In the genomic region with DNA sequence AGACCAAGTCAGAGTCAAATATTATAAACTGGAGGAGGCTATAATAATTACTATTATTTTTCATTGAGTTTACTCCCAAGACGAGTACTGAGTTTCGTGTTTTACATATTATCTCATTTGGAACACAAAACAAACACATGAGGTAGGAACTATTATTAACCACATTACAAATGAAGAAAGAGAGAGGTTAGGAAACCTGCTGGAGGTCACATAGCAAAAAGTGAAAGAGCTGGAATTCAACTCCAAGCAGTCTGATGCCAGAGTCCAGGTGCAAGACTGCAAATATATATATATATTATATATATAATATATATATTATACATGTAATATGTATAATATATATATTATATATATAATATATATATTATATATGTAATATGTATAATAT, we compare ENCODE assay signal across 29 cellular contexts.
"Had no signal": no experiment of that assay in that cellular context is flagged by ENCODE, and none has a peak within 500 bp of the region (broad histone marks: within the 10 kb centered on the region; RNA-seq: fewer than 3 reads in every experiment).

No MANE protein-coding gene starts in this region.

- H3K27ac ChIP-seq: foreskin keratinocyte, lower lobe of right lung, ovary, skin epidermis had no signal

- H3K36me3 Mint-ChIP-seq: activated CD4-positive, alpha-beta memory T cell treated with anti-CD3 and anti-CD28 coated beads for 36 hours had no signal

- H3K27me3 ChIP-seq: esophagus muscularis mucosa, foreskin keratinocyte, ovary, tibial nerve had no signal

- H3K4me3 Mint-ChIP-seq: activated CD4-positive, alpha-beta memory T cell treated with anti-CD3 and anti-CD28 coated beads for 36 hours; activated CD4-positive, alpha-beta T cell treated with anti-CD3 and anti-CD28 coated beads, Interleukin-2, amount 10 ng/mL, durations not matched to agents 24 days and 14 days; activated naive CD4-positive, alpha-beta T cell treated with anti-CD3 and anti-CD28 coated beads, Interleukin-2, amount 10 ng/mL, durations not matched to agents 7 days and 5 days; activated naive CD8-positive, alpha-beta T cell treated with anti-CD3 and anti-CD28 coated beads, Interleukin-2, amount 10 ng/mL, durations not matched to agents 7 days and 5 days; activated T-helper 1 cell treated with anti-CD3 and anti-CD28 coated beads, Interleukin-12 subunit alpha, Interleukin-12 subunit beta, Interleukin-2, Interleukin-4 antibody, amounts not matched to agents 30 ng/mL and 10 ng/mL and 1 ng/mL, durations not matched to agents 14 hours and 24 hours and 36 hours; central memory CD8-positive, alpha-beta T cell; nephron; stimulated activated naive CD8-positive, alpha-beta T cell treated with anti-CD3 and anti-CD28 coated beads, Interleukin-15, Interleukin-2, amounts not matched to agents 100 ng/mL and 50 ng/mL, for 24 hours had no signal

- DNase-seq: activated CD4-positive, alpha-beta memory T cell treated with anti-CD3 and anti-CD28 coated beads for 36 hours; activated CD4-positive, alpha-beta T cell treated with anti-CD3 and anti-CD28 coated beads, Interleukin-2, amount 10 ng/mL, durations not matched to agents 24 days and 14 days; activated CD4-positive, CD25-positive, alpha-beta regulatory T cell treated with anti-CD3 and anti-CD28 coated beads, Interleukin-2, amount 50 U/mL, for 72 hours; activated CD8-positive, alpha-beta memory T cell treated with anti-CD3 and anti-CD28 coated beads, Interleukin-2, amount 50 U/mL, for 4 hours; activated effector memory CD4-positive, alpha-beta T cell treated with anti-CD3 and anti-CD28 coated beads, Interleukin-2, amount 50 U/mL, for 16 hours; activated naive CD4-positive, alpha-beta T cell treated with anti-CD3 and anti-CD28 coated beads, Interleukin-2, amount 10 ng/mL, durations not matched to agents 7 days and 5 days; activated naive CD8-positive, alpha-beta T cell treated with anti-CD3 and anti-CD28 coated beads, Interleukin-2, amount 10 ng/mL, durations not matched to agents 7 days and 5 days; activated T-cell treated with anti-CD3 and anti-CD28 coated beads, Interleukin-2, amount 50 U/mL, for 1 hour; dermis blood vessel endothelial cell; effector CD4-positive, alpha-beta T cell; foreskin keratinocyte; kidney glomerular epithelial cell; lower lobe of right lung; mucosa of descending colon; ovary; retina; stimulated activated CD4-positive, alpha-beta T cell treated with anti-CD3 and anti-CD28 coated beads, Interleukin-12 subunit alpha, Interleukin-12 subunit beta, amount 100 ng/mL, for 4 hours; stimulated activated CD4-positive, alpha-beta T cell treated with anti-CD3 and anti-CD28 coated beads, Interleukin-4, amount 100 ng/mL, for 1 hour; T-helper 9 cell had no signal

- H3K36me3 ChIP-seq: esophagus muscularis mucosa, lower lobe of right lung, ovary had no signal

- H3K27me3 Mint-ChIP-seq: activated CD4-positive, alpha-beta memory T cell treated with anti-CD3 and anti-CD28 coated beads for 36 hours; activated CD4-positive, alpha-beta T cell treated with anti-CD3 and anti-CD28 coated beads, Interleukin-2, amount 10 ng/mL, durations not matched to agents 24 days and 14 days; activated naive CD8-positive, alpha-beta T cell treated with anti-CD3 and anti-CD28 coated beads, Interleukin-2, amount 10 ng/mL, durations not matched to agents 7 days and 5 days; central memory CD8-positive, alpha-beta T cell; progenitor cell of endocrine pancreas; stimulated activated naive CD8-positive, alpha-beta T cell treated with anti-CD3 and anti-CD28 coated beads, Interleukin-15, Interleukin-2, amounts not matched to agents 100 ng/mL and 50 ng/mL, for 24 hours had no signal

- H3K4me3 ChIP-seq: esophagus muscularis mucosa, lower lobe of right lung, mucosa of descending colon, ovary, skin epidermis, tibial nerve had no signal

- ATAC-seq: foreskin keratinocyte, left lobe of liver, lower lobe of right lung, mucosa of descending colon, sciatic nerve had no signal

- H3K9me3 ChIP-seq: esophagus muscularis mucosa, lower lobe of right lung, mucosa of descending colon, ovary, tibial nerve had no signal

- H3K9me3 Mint-ChIP-seq: activated CD4-positive, alpha-beta memory T cell treated with anti-CD3 and anti-CD28 coated beads for 36 hours; activated CD4-positive, alpha-beta T cell treated with anti-CD3 and anti-CD28 coated beads, Interleukin-2, amount 10 ng/mL, durations not matched to agents 24 days and 14 days; activated naive CD4-positive, alpha-beta T cell treated with anti-CD3 and anti-CD28 coated beads, Interleukin-2, amount 10 ng/mL, durations not matched to agents 7 days and 5 days; activated naive CD8-positive, alpha-beta T cell treated with anti-CD3 and anti-CD28 coated beads, Interleukin-2, amount 10 ng/mL, durations not matched to agents 7 days and 5 days; activated T-helper 1 cell treated with anti-CD3 and anti-CD28 coated beads, Interleukin-12 subunit alpha, Interleukin-12 subunit beta, Interleukin-2, Interleukin-4 antibody, amounts not matched to agents 30 ng/mL and 10 ng/mL and 1 ng/mL, durations not matched to agents 14 hours and 24 hours and 36 hours; central memory CD8-positive, alpha-beta T cell; nephron; stimulated activated naive CD8-positive, alpha-beta T cell treated with anti-CD3 and anti-CD28 coated beads, Interleukin-15, Interleukin-2, amounts not matched to agents 100 ng/mL and 50 ng/mL, for 24 hours had no signal

- H3K27ac Mint-ChIP-seq: activated CD4-positive, alpha-beta memory T cell treated with anti-CD3 and anti-CD28 coated beads for 36 hours; activated CD4-positive, alpha-beta T cell treated with anti-CD3 and anti-CD28 coated beads, Interleukin-2, amount 10 ng/mL, durations not matched to agents 24 days and 14 days; activated naive CD4-positive, alpha-beta T cell treated with anti-CD3 and anti-CD28 coated beads, Interleukin-2, amount 10 ng/mL, durations not matched to agents 7 days and 5 days; activated naive CD8-positive, alpha-beta T cell treated with anti-CD3 and anti-CD28 coated beads, Interleukin-2, amount 10 ng/mL, durations not matched to agents 7 days and 5 days; progenitor cell of endocrine pancreas; stimulated activated naive CD8-positive, alpha-beta T cell treated with anti-CD3 and anti-CD28 coated beads, Interleukin-15, Interleukin-2, amounts not matched to agents 100 ng/mL and 50 ng/mL, for 24 hours had no signal
